In genomic region chr11:35746356-35747153, GRCh38 we compare ENCODE assay signal across 1 cellular context.
TF ChIP-seq lines count a peak whose summit lies in the region.

No MANE protein-coding gene starts in this region.

TF ChIP-seq in K562, 482 proteins besides CTCF, POLR2A, EP300 and RAD21 (continued from another document):
- TF ChIP-seq POLR3A (IDR thresholded peaks at IDR 0.05; ENCODE audit: borderline replicate concordance, extremely low read depth, insufficient read depth, insufficient read length) (no peak), ESRRB (CRISPR knock-in tag; IDR thresholded peaks at IDR 0.05; ENCODE audit: borderline replicate concordance) (no peak), CREM (IDR thresholded peaks at IDR 0.05; ENCODE audit: low read depth) (no peak), NR2C1 (IDR thresholded peaks at IDR 0.05) (no peak), NR2C1 (tag; IDR thresholded peaks at IDR 0.05) (0 out of 2 replicates have a peak, but pooled peaks have one; percentile 10), RHOXF2B (CRISPR knock-in tag; conservative IDR thresholded peaks at IDR 0.05) (no peak), ZNF175 (CRISPR knock-in tag; IDR thresholded peaks at IDR 0.05; ENCODE audit: low read depth) (peak; percentile 73), ZSCAN29 (IDR thresholded peaks at IDR 0.05) (no peak), ZNF217 (CRISPR knock-in tag; IDR thresholded peaks at IDR 0.05) (no peak), RFX5 (IDR thresholded peaks at IDR 0.05; ENCODE audit: low read depth, low read length) (no peak), ATF4 (CRISPR knock-in tag; IDR thresholded peaks at IDR 0.05) (no peak)
- TF ChIP-seq, protein P1, sequence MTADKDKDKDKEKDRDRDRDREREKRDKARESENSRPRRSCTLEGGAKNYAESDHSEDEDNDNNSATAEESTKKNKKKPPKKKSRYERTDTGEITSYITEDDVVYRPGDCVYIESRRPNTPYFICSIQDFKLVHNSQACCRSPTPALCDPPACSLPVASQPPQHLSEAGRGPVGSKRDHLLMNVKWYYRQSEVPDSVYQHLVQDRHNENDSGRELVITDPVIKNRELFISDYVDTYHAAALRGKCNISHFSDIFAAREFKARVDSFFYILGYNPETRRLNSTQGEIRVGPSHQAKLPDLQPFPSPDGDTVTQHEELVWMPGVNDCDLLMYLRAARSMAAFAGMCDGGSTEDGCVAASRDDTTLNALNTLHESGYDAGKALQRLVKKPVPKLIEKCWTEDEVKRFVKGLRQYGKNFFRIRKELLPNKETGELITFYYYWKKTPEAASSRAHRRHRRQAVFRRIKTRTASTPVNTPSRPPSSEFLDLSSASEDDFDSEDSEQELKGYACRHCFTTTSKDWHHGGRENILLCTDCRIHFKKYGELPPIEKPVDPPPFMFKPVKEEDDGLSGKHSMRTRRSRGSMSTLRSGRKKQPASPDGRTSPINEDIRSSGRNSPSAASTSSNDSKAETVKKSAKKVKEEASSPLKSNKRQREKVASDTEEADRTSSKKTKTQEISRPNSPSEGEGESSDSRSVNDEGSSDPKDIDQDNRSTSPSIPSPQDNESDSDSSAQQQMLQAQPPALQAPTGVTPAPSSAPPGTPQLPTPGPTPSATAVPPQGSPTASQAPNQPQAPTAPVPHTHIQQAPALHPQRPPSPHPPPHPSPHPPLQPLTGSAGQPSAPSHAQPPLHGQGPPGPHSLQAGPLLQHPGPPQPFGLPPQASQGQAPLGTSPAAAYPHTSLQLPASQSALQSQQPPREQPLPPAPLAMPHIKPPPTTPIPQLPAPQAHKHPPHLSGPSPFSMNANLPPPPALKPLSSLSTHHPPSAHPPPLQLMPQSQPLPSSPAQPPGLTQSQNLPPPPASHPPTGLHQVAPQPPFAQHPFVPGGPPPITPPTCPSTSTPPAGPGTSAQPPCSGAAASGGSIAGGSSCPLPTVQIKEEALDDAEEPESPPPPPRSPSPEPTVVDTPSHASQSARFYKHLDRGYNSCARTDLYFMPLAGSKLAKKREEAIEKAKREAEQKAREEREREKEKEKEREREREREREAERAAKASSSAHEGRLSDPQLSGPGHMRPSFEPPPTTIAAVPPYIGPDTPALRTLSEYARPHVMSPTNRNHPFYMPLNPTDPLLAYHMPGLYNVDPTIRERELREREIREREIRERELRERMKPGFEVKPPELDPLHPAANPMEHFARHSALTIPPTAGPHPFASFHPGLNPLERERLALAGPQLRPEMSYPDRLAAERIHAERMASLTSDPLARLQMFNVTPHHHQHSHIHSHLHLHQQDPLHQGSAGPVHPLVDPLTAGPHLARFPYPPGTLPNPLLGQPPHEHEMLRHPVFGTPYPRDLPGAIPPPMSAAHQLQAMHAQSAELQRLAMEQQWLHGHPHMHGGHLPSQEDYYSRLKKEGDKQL (CRISPR knock-in tag; IDR thresholded peaks at IDR 0.05; ENCODE audit: borderline replicate concordance), result no peak
